14 cellular contexts compared by ENCODE assay signal in the genomic region with DNA sequence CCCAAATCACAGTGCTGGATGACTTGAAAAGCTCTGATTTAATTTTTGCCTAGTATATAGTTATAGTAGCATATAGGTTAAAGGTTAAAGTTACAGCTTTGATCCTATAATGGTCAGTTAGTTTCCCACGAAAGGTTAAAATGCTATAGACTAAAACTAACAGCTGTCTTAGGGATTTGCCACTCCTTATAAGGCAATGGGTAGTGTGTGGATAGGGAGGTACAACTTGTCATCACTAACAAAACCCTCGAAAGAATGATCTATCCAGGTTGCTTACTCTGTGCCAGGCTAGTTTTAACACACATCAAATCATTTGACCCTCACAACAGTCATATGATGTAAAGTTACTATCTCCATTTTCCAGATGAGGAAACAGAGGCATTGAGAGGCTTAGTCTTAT. TPM values are rescaled to one million over a fixed set of nuclear protein-coding genes. Genes with fewer than 3 reads are reported as not detected.
DNase-seq lines count a peak whose midpoint lies in the region; ATAC-seq, FAIRE-seq and TF ChIP-seq lines count a peak whose summit lies in the region.
"Had no signal": no experiment of that assay in that cellular context is flagged by ENCODE, and none has a peak within 500 bp of the region (broad histone marks: within the 10 kb centered on the region; RNA-seq: fewer than 3 reads in every experiment).

No MANE protein-coding gene starts in this region.

- H3K79me1 ChIP-seq in H9 (ENCODE audit: insufficient read depth, low read depth, low read length, poor library complexity, severe bottlenecking), result peaks cover 8% of the 10 kb centered on the region

- no peak for DNase-seq in GM23338 (ENCODE audit: low spot score)
- no peak for DNase-seq in PC-3
- DNase-seq in epithelial cell of prostate (ENCODE audit: low read depth, low spot score), result no peak
- DNase-seq in gastrocnemius medialis, result no peak
- no peak for DNase-seq in naive thymus-derived CD8-positive, alpha-beta T cell
- no peak for DNase-seq in small intestine
- DNase-seq in H9, result no peak
- DNase-seq: KG1, MG63, NCI-H1105, NCI-H187, NCI-H446 treated with DMSO at 0.1 percent for 48 hours, NCI-H774 had no signal

- H2BK5ac ChIP-seq in H9 (ENCODE audit: insufficient read length, low read length), result no peak overlapping the region

- H3K18ac ChIP-seq in H9 (ENCODE audit: insufficient read length, low read depth, low read length), result no peak overlapping the region

- no peak overlapping the region for H3K23ac ChIP-seq in H9 (ENCODE audit: insufficient read length, low read depth, low read length)

- no peak overlapping the region for H3K56ac ChIP-seq in H9 (ENCODE audit: insufficient read length, low read depth, low read length)

- no peak overlapping the region for H3K27ac Mint-ChIP-seq in GM23338
- peak overlapping the region in 1 of 10 donors; percentile 46 for H3K27ac Mint-ChIP-seq in naive thymus-derived CD8-positive, alpha-beta T cell
- no peak overlapping the region for H3K27ac Mint-ChIP-seq in H9
- H3K27ac Mint-ChIP-seq: B cell had no signal

- H4K91ac ChIP-seq in H9 (ENCODE audit: insufficient read length, low read depth, low read length), result no peak overlapping the region

- no peak overlapping the region for H3T11ph ChIP-seq in H9 (ENCODE audit: low read length)

- no peak overlapping the region for H2AK5ac ChIP-seq in H9 (ENCODE audit: insufficient read length, low read length)

- no peak overlapping the region for H3K4ac ChIP-seq in H9 (ENCODE audit: low read depth, low read length)

- H3K4me1 Mint-ChIP-seq in GM23338, result peaks cover 5% of the 10 kb centered on the region; the same call in 2 of the 3 replicates
- peaks cover 12 to 60% (median 50%) of the 10 kb centered on the region in 4 donors for H3K4me1 Mint-ChIP-seq in naive thymus-derived CD8-positive, alpha-beta T cell
- H3K4me1 Mint-ChIP-seq in H9, result peaks cover 4 to 10% of the 10 kb centered on the region in 2 experiments

- H3K36me3 Mint-ChIP-seq in GM23338 (ENCODE audit: low read depth), result peaks cover 3% of the 10 kb centered on the region; the same call in 1 of the 3 replicates
- peaks cover 0 to 15% (median 3%) of the 10 kb centered on the region in 3 donors for H3K36me3 Mint-ChIP-seq in naive thymus-derived CD8-positive, alpha-beta T cell
- peaks cover under 1 to 12% (median 12%) of the 10 kb centered on the region in 3 experiments; a peak in 3 of 7 replicates for H3K36me3 Mint-ChIP-seq in H9 (ENCODE audit: insufficient read depth in 1 of 3, low read depth in 3 of 3)

- no peak overlapping the region for H3K4me3 Mint-ChIP-seq in GM23338
- H3K4me3 Mint-ChIP-seq in naive thymus-derived CD8-positive, alpha-beta T cell, result no peak overlapping the region
- no peak overlapping the region for H3K4me3 Mint-ChIP-seq in H9

- no peak overlapping the region for H2BK12ac ChIP-seq in H9 (ENCODE audit: insufficient read length, low read depth, low read length)

- H3K4me3 ChIP-seq in GM23338 (no peak overlapping the region), PC-3 (ENCODE audit: low read length) (no peak overlapping the region), gastrocnemius medialis (no peak overlapping the region), small intestine (ENCODE audit: low read depth in 1 of 2, low read length in 2 of 2) (no peak overlapping the region)
- H3K4me3 ChIP-seq: MG63 had no signal

- H3K27me3 Mint-ChIP-seq in GM23338 (ENCODE audit: insufficient read depth, low read depth, poor library complexity), result peaks cover 5% of the 10 kb centered on the region
- no peaks in the 10 kb centered on the region for H3K27me3 Mint-ChIP-seq in naive thymus-derived CD8-positive, alpha-beta T cell
- no peaks in the 10 kb centered on the region for H3K27me3 Mint-ChIP-seq in H9 (ENCODE audit: low read depth)
- H3K27me3 Mint-ChIP-seq: B cell had no signal

- 84 to 89% (median 86%) methylated on average over 2 of the region's 2 CpGs for WGBS in small intestine, 3 donors
- WGBS in H9 (ENCODE audit: extremely low coverage, insufficient read length, low lambda C conversion rate), result no CpG with 5 or more reads among the region's 2 CpGs

- TSS peak; percentile 17 for BruUV-seq in PC-3 (replicated peaks; lab: Mats Ljungman, UMichigan)

- H3K9me2 ChIP-seq in GM23338 (ENCODE audit: insufficient read depth), result no peaks in the 10 kb centered on the region
- no peaks in the 10 kb centered on the region for H3K9me2 ChIP-seq in PC-3 (replicated peaks; ENCODE audit: low read length)

- H3K79me2 ChIP-seq in GM23338 (replicated peaks; ENCODE audit: insufficient read depth) (peaks cover 100% of the 10 kb centered on the region), PC-3 (ENCODE audit: low read length) (peaks cover 97% of the 10 kb centered on the region), H9 (ENCODE audit: insufficient read depth, low read length) (peaks cover 32% of the 10 kb centered on the region; the same call in 1 of the 2 replicates)

- H3K27me3 ChIP-seq in GM23338 (ENCODE audit: insufficient read depth), result no peaks in the 10 kb centered on the region
- no peaks in the 10 kb centered on the region for H3K27me3 ChIP-seq in PC-3 (ENCODE audit: low read length)
- no peaks in the 10 kb centered on the region for H3K27me3 ChIP-seq in gastrocnemius medialis
- H3K27me3 ChIP-seq in small intestine (ENCODE audit: control insufficient read depth in 2 of 2, insufficient read depth in 2 of 2, low read length in 2 of 2), result no peaks in the 10 kb centered on the region
- no peaks in the 10 kb centered on the region for H3K27me3 ChIP-seq in H9 (ENCODE audit: insufficient read depth, low read length)
- H3K27me3 ChIP-seq: MG63 had no signal

- H2BK20ac ChIP-seq in H9 (ENCODE audit: low read depth, low read length, poor library complexity, severe bottlenecking), result no peak overlapping the region

- ATAC-seq in GM23338 (peak; percentile 47), PC-3 (no peak), gastrocnemius medialis (peak in 1 of 2 donors; percentile 26)
- ATAC-seq in naive thymus-derived CD8-positive, alpha-beta T cell, result no peak

- TF ChIP-seq POLR2A in gastrocnemius medialis (IDR thresholded peaks at IDR 0.05), result no peak

- H3K14ac ChIP-seq in H9 (ENCODE audit: insufficient read depth, low read length), result no peak overlapping the region

- H4K8ac ChIP-seq in H9 (replicated peaks; ENCODE audit: insufficient read length, low read depth, low read length), result no peak overlapping the region

- no peak overlapping the region for H2BK120ac ChIP-seq in H9 (ENCODE audit: low read depth, low read length, poor library complexity, severe bottlenecking)

- H4K20me1 ChIP-seq in GM23338 (replicated peaks; ENCODE audit: insufficient read depth) (peaks cover 62% of the 10 kb centered on the region), PC-3 (ENCODE audit: low read length) (peaks cover 63% of the 10 kb centered on the region), H9 (ENCODE audit: control insufficient read depth, insufficient read depth, insufficient read length) (no peaks in the 10 kb centered on the region)

- H3K4me1 ChIP-seq in GM23338 (ENCODE audit: insufficient read depth) (no peaks in the 10 kb centered on the region), PC-3 (ENCODE audit: insufficient read depth, low read length) (peaks cover 3% of the 10 kb centered on the region; the same call in 1 of the 2 replicates), gastrocnemius medialis (peaks cover 41 to 42% of the 10 kb centered on the region in 2 donors), small intestine (ENCODE audit: control insufficient read depth in 2 of 2, insufficient read depth in 1 of 2, low read depth in 1 of 2, low read length in 1 of 2) (peaks cover 0 to 11% of the 10 kb centered on the region in 2 donors), H9 (ENCODE audit: insufficient read depth, low read length) (no peaks in the 10 kb centered on the region)

- no peak overlapping the region for H4K5ac ChIP-seq in H9 (ENCODE audit: insufficient read length, low read depth, low read length)

- intact Hi-C loops in PC-3 (cut with micrococcal nuclease) (no loop called here), gastrocnemius medialis (cut with DNase I; ENCODE audit: low total_unique reads) (no loop called here)

- H3K36me3 ChIP-seq in GM23338 (ENCODE audit: insufficient read depth) (no peaks in the 10 kb centered on the region), PC-3 (ENCODE audit: low read depth, low read length) (peaks cover 6% of the 10 kb centered on the region), gastrocnemius medialis (no peaks in the 10 kb centered on the region), small intestine (ENCODE audit: control insufficient read depth in 2 of 2, insufficient read depth in 2 of 2, low read length in 2 of 2) (no peaks in the 10 kb centered on the region)
- H3K36me3 ChIP-seq: MG63 had no signal

- CTCF ChIA-PET in PC-3 (lab: Charles Lee), result interaction anchor here (1.1 kb wide), 1 partner anchor 10 kb away, joined by 7 read pairs; no protein-coding TSS in a partner anchor

- H3F3A ChIP-seq in GM23338 (replicated peaks; ENCODE audit: low read depth) (peaks cover 7% of the 10 kb centered on the region; the same call in 1 of the 2 replicates), PC-3 (ENCODE audit: low read length, unreplicated experiment) (no peaks in the 10 kb centered on the region)

- TF ChIP-seq CTCF in GM23338 (conservative IDR thresholded peaks at IDR 0.05; ENCODE audit: low read depth in 2 of 2) (no peak), PC-3 (conservative IDR thresholded peaks at IDR 0.05; ENCODE audit: low read depth, low read length) (no peak), gastrocnemius medialis (IDR thresholded peaks at IDR 0.05 in 4 of 5, conservative IDR thresholded peaks at IDR 0.05 in 1 of 5) (no peak), H9 (conservative IDR thresholded peaks at IDR 0.05) (no peak)

- H3K4me2 ChIP-seq in GM23338 (no peak overlapping the region), PC-3 (ENCODE audit: low read length) (no peak overlapping the region), H9 (ENCODE audit: insufficient read depth, insufficient read length, low read length) (no peak overlapping the region)

- POLR2A ChIA-PET in PC-3 (lab: Charles Lee; ENCODE audit: unreplicated experiment), result no interaction called here
- POLR2A ChIA-PET in naive thymus-derived CD8-positive, alpha-beta T cell (lab: Charles Lee), result no interaction called here

- H3K9me3 Mint-ChIP-seq in GM23338, result no peaks in the 10 kb centered on the region
- peaks cover 0 to 9% (median 0%) of the 10 kb centered on the region in 9 donors for H3K9me3 Mint-ChIP-seq in naive thymus-derived CD8-positive, alpha-beta T cell
- H3K9me3 Mint-ChIP-seq in H9, result no peaks in the 10 kb centered on the region

- H3K23me2 ChIP-seq in H9 (ENCODE audit: insufficient read length, low read depth, low read length, poor library complexity, severe bottlenecking), result no peaks in the 10 kb centered on the region

- no peak for FAIRE-seq in small intestine (lab: Jason Lieb, UNC)

- in situ Hi-C loops in gastrocnemius medialis (cut with MboI; ENCODE audit: low sequenced_read_pairs in 4 of 4), result no loop called here

- 0 out of 2 replicates have a peak overlapping the region, but pooled peaks have one; percentile 30 for H3K27ac ChIP-seq in GM23338 (ENCODE audit: low read depth)
- H3K27ac ChIP-seq in PC-3 (ENCODE audit: low read length), result no peak overlapping the region
- peak overlapping the region; percentile 48 for H3K27ac ChIP-seq in epithelial cell of prostate
- peak overlapping the region; percentile 12 to 71 (median 47) for H3K27ac ChIP-seq in gastrocnemius medialis
- H3K27ac ChIP-seq in small intestine (ENCODE audit: low read depth in 1 of 2, low read length in 1 of 2), result no peak overlapping the region
- H3K27ac ChIP-seq in H9 (ENCODE audit: insufficient read length, low read depth, low read length), result no peak overlapping the region

- H2AFZ ChIP-seq in GM23338, result no peak overlapping the region
- H2AFZ ChIP-seq in PC-3 (ENCODE audit: low read length), result no peak overlapping the region
- no peak overlapping the region for H2AFZ ChIP-seq in H9 (ENCODE audit: low read length)

- H2BK15ac ChIP-seq in H9 (ENCODE audit: low read depth, low read length), result no peak overlapping the region

- H3K9me3 ChIP-seq in PC-3 (ENCODE audit: low read length), result no peaks in the 10 kb centered on the region
- H3K9me3 ChIP-seq in gastrocnemius medialis, result no peaks in the 10 kb centered on the region
- no peaks in the 10 kb centered on the region for H3K9me3 ChIP-seq in small intestine (ENCODE audit: control insufficient read depth, low read depth)
- no peaks in the 10 kb centered on the region for H3K9me3 ChIP-seq in H9 (ENCODE audit: control insufficient read depth, low read depth, low read length)
- H3K9me3 ChIP-seq: MG63 had no signal

- H3K9ac ChIP-seq in PC-3 (ENCODE audit: low read length), result no peak overlapping the region
- no peak overlapping the region for H3K9ac ChIP-seq in H9 (ENCODE audit: extremely low read depth, insufficient read length, low read length)

RNA-seq across cellular contexts. Expression of gene RCOR1, which starts 11.7 kb away (rescaled TPM):
- total RNA-seq in GM23338 (2014; rRNA removed; shearing (Covaris generic)), result 24.1 and 26.1 TPM in 2 replicates
- 7.6 and 8.7 TPM in 2 replicates for polyA plus RNA-seq in GM23338 (2016; fragmentation: Nextera tagmentation; extraction: Ambion mirVana)
- total RNA-seq in PC-3 (2014; rRNA removed), result 22.2 and 23.4 TPM in 2 replicates
- total RNA-seq in gastrocnemius medialis, result 10 to 100 TPM; 10.0 to 14.2 (median 12.1) TPM
- total RNA-seq in naive thymus-derived CD8-positive, alpha-beta T cell, result 10 to 100 TPM; 21.7 to 24.0 TPM
- polyA plus RNA-seq in naive thymus-derived CD8-positive, alpha-beta T cell, result 1 to 10 TPM in 2 of 3 donors, under 1 TPM in 1; 0.43 to 1.2 (median 1.2) TPM
- 10 to 100 TPM in 2 of 3 donors, 1 to 10 TPM in 1; 9.2 to 14.1 (median 10.6) TPM for polyA plus RNA-seq in small intestine
- total RNA-seq in H9 (2021), result 34.1 and 34.5 TPM in 2 replicates

Comparison
In these comparisons a context has a peak if more than half of its experiments do, and no peak if none do; other contexts are left out.
1. H3K27ac ChIP-seq: peak in GM23338 (single experiment), epithelial cell of prostate (single experiment) and gastrocnemius medialis (4 of 4); none in PC-3 (single experiment), small intestine (0 of 2) and H9 (single experiment).